21 cellular contexts compared by ENCODE assay signal in the genomic region with DNA sequence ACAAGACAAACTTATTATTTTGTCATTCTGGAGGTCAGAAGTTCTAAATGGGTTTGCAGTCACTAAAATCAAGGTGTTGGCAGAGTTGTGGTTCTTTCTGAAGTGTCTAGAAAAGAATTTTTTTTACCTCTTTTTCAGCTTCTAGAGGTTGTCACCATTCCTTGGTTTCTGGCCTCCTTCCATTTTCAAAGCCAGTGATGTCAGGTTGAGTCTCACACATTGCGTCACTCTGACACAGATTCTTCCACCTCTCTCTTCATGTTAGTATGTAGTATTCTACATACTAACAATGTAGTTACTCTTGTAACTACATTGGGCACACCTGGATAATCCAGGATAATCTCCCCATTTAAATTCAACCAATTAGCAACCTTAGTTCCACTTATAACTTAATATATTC.
"Had no signal": no experiment of that assay in that cellular context is flagged by ENCODE, and none has a peak within 500 bp of the region (broad histone marks: within the 10 kb centered on the region; RNA-seq: fewer than 3 reads in every experiment).

No MANE protein-coding gene starts in this region.

- H3K36me3 ChIP-seq: brain microvascular endothelial cell had no signal

- DNase-seq: activated B cell treated with CpG ODN at 0.5 μM for 24 hours; activated CD4-positive, alpha-beta memory T cell treated with anti-CD3 and anti-CD28 coated beads for 36 hours; activated CD4-positive, alpha-beta T cell treated with anti-CD3 and anti-CD28 coated beads for 1 hour; activated CD4-positive, alpha-beta T cell treated with anti-CD3 and anti-CD28 coated beads, Interleukin-2, amount 10 ng/mL, durations not matched to agents 24 days and 14 days; activated CD8-positive, alpha-beta memory T cell treated with anti-CD3 and anti-CD28 coated beads for 24 hours; activated gamma-delta T cell; activated naive CD4-positive, alpha-beta T cell treated with anti-CD3 and anti-CD28 coated beads for 36 hours; activated T-cell treated with anti-CD3 and anti-CD28 coated beads, Interleukin-2, amount 50 U/mL, for 4 hours; brain microvascular endothelial cell; KG1; NCI-H1105 treated with DMSO at 0.1 percent for 48 hours; NCI-H1436 treated with DMSO at 0.1 percent for 48 hours; NCI-H187; NCI-H2081; NCI-H510A treated with DMSO at 0.1 percent for 48 hours; NCI-H69; NK-92 treated with Interleukin-12 subunit alpha and Interleukin-12 subunit beta, amount 100 ng/mL, for 24 hours; OCI-M1; SHP77; T-helper 17 cell; T-helper 9 cell had no signal

- H3K27ac ChIP-seq: brain microvascular endothelial cell had no signal

- H3K27me3 ChIP-seq: brain microvascular endothelial cell had no signal
